8 cellular contexts compared by ENCODE assay signal in genomic region chr2:148645925-148646559, GRCh38. TPM values are rescaled to one million over a fixed set of nuclear protein-coding genes. Genes with fewer than 3 reads are reported as not detected.
DNase-seq lines count a peak whose midpoint lies in the region; ATAC-seq, FAIRE-seq and TF ChIP-seq lines count a peak whose summit lies in the region.

No MANE protein-coding gene starts in this region.

- no peaks in the 10 kb centered on the region for H3K36me3 ChIP-seq in bronchial epithelial cell (ENCODE audit: control insufficient read depth, insufficient read depth, low read length)

- TF ChIP-seq CTCF in bronchial epithelial cell (IDR thresholded peaks at IDR 0.05; ENCODE audit: insufficient read depth, low read length, severe bottlenecking): no peak

- no peaks in the 10 kb centered on the region for H3K27me3 ChIP-seq in bronchial epithelial cell (ENCODE audit: control insufficient read depth, insufficient read depth, low read length)

- peak overlapping the region; percentile 83 for H3K4me3 ChIP-seq in bronchial epithelial cell (ENCODE audit: low read depth, low read length)

- ATAC-seq in HG02884 (IDR thresholded peaks at IDR 0.05; ENCODE audit: unreplicated experiment): peak; percentile 38

- no peak for FAIRE-seq in bronchial epithelial cell (lab: Jason Lieb, UNC)
- peak; percentile 93 for FAIRE-seq in islet of Langerhans (lab: Jason Lieb, UNC)

- peak; percentile 17 to 33 for DNase-seq in activated CD8-positive, alpha-beta memory T cell treated with anti-CD3 and anti-CD28 coated beads for 1 hour (ENCODE audit: extremely low read depth in 1 of 2, low read depth in 1 of 2)
- no peak for DNase-seq in activated CD8-positive, alpha-beta memory T cell treated with anti-CD3 and anti-CD28 coated beads for 24 hours
- peak; percentile 62 for DNase-seq in NCI-H146 (lab: John Stamatoyannopoulos, UW)
- peak; percentile 18 for DNase-seq in T1000 (lab: John Stamatoyannopoulos, UW)
- DNase-seq in bronchial epithelial cell (ENCODE audit: low read depth): peak; percentile 90
- DNase-seq in stimulated activated CD4-positive, alpha-beta T cell treated with anti-CD3 and anti-CD28 coated beads, Interleukin-12 subunit alpha, Interleukin-12 subunit beta, amount 100 ng/mL, for 48 hours (ENCODE audit: low read depth in 2 of 3, low spot score in 1 of 3): peak; percentile 35 to 40 (median 36)

RNA-seq across cellular contexts. Expression of gene EPC2, which starts 1.5 kb away (rescaled TPM):
- total RNA-seq in bronchial epithelial cell: 10.8 and 12.3 TPM in 2 replicates
